Comparison of ENCODE assay signal across 8 cellular contexts in the genomic region with DNA sequence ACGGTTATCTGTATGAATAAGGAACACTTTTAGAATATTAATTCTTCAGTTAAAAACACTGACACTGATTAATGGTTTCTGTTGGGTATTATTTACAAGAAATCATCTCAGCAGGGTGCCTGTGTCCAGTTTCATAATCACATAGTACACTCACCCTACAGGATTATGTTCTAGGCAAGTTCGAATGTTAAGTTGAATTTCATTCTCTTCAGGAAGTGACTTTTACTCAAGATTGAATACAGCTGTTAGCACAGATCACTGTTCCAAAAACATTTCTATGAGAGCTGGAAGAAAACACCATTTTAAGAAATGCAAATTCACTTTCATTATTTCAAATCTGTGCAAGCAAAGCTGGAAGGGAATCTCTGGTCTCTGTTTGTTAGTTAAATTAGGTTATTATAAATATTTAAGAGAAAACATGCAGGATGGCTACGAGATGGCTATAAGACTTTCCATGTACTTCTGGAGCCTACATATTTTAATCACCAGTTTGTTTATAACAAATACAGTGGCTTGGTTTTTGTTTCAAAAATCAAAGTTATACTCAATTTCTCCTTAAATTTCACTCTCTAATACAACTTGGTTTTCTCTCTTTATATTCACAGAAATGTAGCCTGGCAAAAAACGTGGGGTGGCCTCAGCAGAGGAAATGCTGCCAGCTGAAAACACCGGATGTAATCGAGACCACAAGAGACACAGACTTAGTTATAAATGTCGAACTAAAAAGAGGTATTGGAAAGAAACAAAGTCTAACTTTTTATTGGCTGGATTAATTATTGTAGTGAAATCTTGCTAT.
A peak's percentile ranks its signal among the peaks of the same experiment; 100 is the strongest.
DNase-seq lines count a peak whose midpoint lies in the region; ATAC-seq and TF ChIP-seq lines count a peak whose summit lies in the region.

No MANE protein-coding gene starts in this region.

- peak overlapping the region; percentile 41 for H3K27ac ChIP-seq in RWPE2 (ENCODE audit: poor library complexity, severe bottlenecking)

- H3K4me1 Mint-ChIP-seq in mesothelial cell of epicardium: peaks cover 22% of the 10 kb centered on the region

- DNase-seq in RWPE2 (ENCODE audit: low spot score) (no peak), astrocyte of the hippocampus (ENCODE audit: low read depth, low spot score) (peak; percentile 19), mesothelial cell of epicardium (ENCODE audit: low spot score in 2 of 2, unreplicated experiment in 2 of 2) (no peak), NCI-H1694 (lab: John Stamatoyannopoulos, UW) (no peak), C1 segment of cervical spinal cord (lab: John Stamatoyannopoulos, UW) (no peak), cortex of kidney (lab: John Stamatoyannopoulos, UW) (no peak)

- peaks cover 22% of the 10 kb centered on the region for H3K4me1 ChIP-seq in RWPE2 (ENCODE audit: insufficient read depth, poor library complexity, severe bottlenecking)

- no peaks in the 10 kb centered on the region for H3K27me3 Mint-ChIP-seq in mesothelial cell of epicardium (ENCODE audit: low read depth)

- H3K36me3 Mint-ChIP-seq in mesothelial cell of epicardium: peaks cover 24% of the 10 kb centered on the region

- ATAC-seq in GM18508 (IDR thresholded peaks at IDR 0.05; ENCODE audit: insufficient read depth, unreplicated experiment): peak; percentile 53
- peak; percentile 47 for ATAC-seq in HG02852 (IDR thresholded peaks at IDR 0.05; ENCODE audit: unreplicated experiment)
- no peak for ATAC-seq in RWPE2 (ENCODE audit: low read depth)

- H3K36me3 ChIP-seq in RWPE2 (ENCODE audit: low read depth): peaks cover 19% of the 10 kb centered on the region; the same call in 1 of the 2 replicates

- H3K4me3 ChIP-seq in RWPE2 (ENCODE audit: severe bottlenecking): no peak overlapping the region

- H3K4me3 Mint-ChIP-seq in mesothelial cell of epicardium: peak overlapping the region; percentile 13

- TF ChIP-seq CTCF in RWPE2 (IDR thresholded peaks at IDR 0.05; ENCODE audit: poor library complexity, severe bottlenecking) (no peak), mesothelial cell of epicardium (IDR thresholded peaks at IDR 0.05; ENCODE audit: unreplicated experiment) (no peak)

- no peaks in the 10 kb centered on the region for H3K9me3 ChIP-seq in RWPE2 (ENCODE audit: severe bottlenecking)

- H3K27me3 ChIP-seq in RWPE2 (ENCODE audit: insufficient read depth, poor library complexity, severe bottlenecking): no peaks in the 10 kb centered on the region

- H3K27ac Mint-ChIP-seq in mesothelial cell of epicardium: peak overlapping the region; percentile 74

- H3K9me3 Mint-ChIP-seq in mesothelial cell of epicardium: peaks cover 4% of the 10 kb centered on the region
